ENCODE assay signal across 22 cellular contexts in the genomic region with DNA sequence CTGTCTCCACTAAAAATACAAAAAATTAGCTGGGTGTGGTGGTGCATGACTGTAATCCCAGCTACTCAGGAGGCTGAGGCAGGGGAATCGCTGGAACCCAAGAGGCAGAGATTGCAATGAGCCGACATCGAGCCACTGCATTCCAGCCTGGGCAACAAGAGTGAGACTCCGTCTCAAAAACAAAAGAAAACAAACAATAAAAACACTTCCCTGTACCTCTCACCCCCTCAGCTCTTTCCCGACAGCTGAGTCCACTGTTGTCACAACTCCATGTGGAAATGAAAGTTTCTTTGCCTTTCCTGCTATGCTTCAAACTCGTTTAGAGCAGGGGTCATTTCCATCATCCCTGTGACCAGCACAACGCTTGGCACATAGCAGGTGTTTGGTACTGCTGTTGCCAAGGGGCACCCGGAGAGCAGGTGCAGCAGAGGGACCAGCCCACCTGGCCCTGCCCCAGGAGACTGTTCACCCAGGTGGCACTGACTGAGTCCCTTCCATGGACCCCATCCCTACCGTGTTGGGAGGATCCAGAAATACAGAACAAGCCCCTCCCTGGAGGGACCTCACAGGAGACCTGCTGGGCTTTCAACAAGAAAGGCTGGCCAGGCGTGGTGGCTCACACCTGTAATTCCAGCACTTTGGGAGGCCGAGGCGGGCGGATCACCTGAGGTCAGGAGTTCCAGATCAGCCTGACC. TPM values are rescaled to one million over a fixed set of nuclear protein-coding genes. Genes with fewer than 3 reads are reported as not detected.
DNase-seq lines count a peak whose midpoint lies in the region; ATAC-seq and TF ChIP-seq lines count a peak whose summit lies in the region.
"Had no signal": no experiment of that assay in that cellular context is flagged by ENCODE, and none has a peak within 500 bp of the region (broad histone marks: within the 10 kb centered on the region; RNA-seq: fewer than 3 reads in every experiment).

No MANE protein-coding gene starts in this region.

- H2BK5ac ChIP-seq in neuronal stem cell (ENCODE audit: low read length): no peak overlapping the region

- H3K9me3 ChIP-seq in neuronal stem cell (replicated peaks in 1 of 2; ENCODE audit: control insufficient read depth in 2 of 2, insufficient read depth in 1 of 2, low read depth in 1 of 2, low read length in 2 of 2) (no peaks in the 10 kb centered on the region), transverse colon (no peaks in the 10 kb centered on the region)
- H3K9me3 ChIP-seq: BLaER1 treated with 17β-estradiol and CSF1 and Interleukin-3, amounts not matched to agents 10 nM and 100 nM; HAP-1; heart right ventricle; ovary; right atrium auricular region had no signal

- H3K27ac ChIP-seq in coronary artery: peak overlapping the region; percentile 11 to 86
- no peak overlapping the region for H3K27ac ChIP-seq in neuronal stem cell (replicated peaks; ENCODE audit: low read length)
- no peak overlapping the region for H3K27ac ChIP-seq in transverse colon
- H3K27ac ChIP-seq: BLaER1 treated with 17β-estradiol and CSF1 and Interleukin-3, amounts not matched to agents 10 nM and 100 nM; heart right ventricle; ovary; right atrium auricular region; VCaP had no signal

- TF ChIP-seq CTCF in AG10803 (conservative IDR thresholded peaks at IDR 0.05; ENCODE audit: low read length): no peak
- TF ChIP-seq CTCF in coronary artery (IDR thresholded peaks at IDR 0.05): no peak
- TF ChIP-seq CTCF in transverse colon (IDR thresholded peaks at IDR 0.05): no peak

- peak overlapping the region; percentile 95 for H3K14ac ChIP-seq in neuronal stem cell (ENCODE audit: low read length)

- no peak overlapping the region for H2AFZ ChIP-seq in neuronal stem cell (ENCODE audit: low read length)

- in situ Hi-C loops in transverse colon (cut with MboI; ENCODE audit: low pct_ligation_motif_present in 1 of 4, low pct_unique_long_range_greater_than_20kb in 1 of 4, low sequenced_read_pairs in 3 of 4): no loop called here

- ATAC-seq in GM21786 (IDR thresholded peaks at IDR 0.05; ENCODE audit: unreplicated experiment): no peak
- ATAC-seq in GM18858 (IDR thresholded peaks at IDR 0.05; ENCODE audit: unreplicated experiment): no peak
- no peak for ATAC-seq in Right ventricle myocardium inferior
- ATAC-seq: heart right ventricle; stimulated activated naive CD8-positive, alpha-beta T cell treated with anti-CD3 and anti-CD28 coated beads, Interleukin-15, Interleukin-2, amounts not matched to agents 100 U/mL and 50 U/mL, for 24 hours had no signal

- intact Hi-C loops in transverse colon (cut with DNase I; ENCODE audit: low total_unique reads) (no loop called here), Right ventricle myocardium inferior (cut with DNase I) (no loop called here)

- H4K91ac ChIP-seq in neuronal stem cell (ENCODE audit: low read depth, low read length, poor library complexity): no peak overlapping the region

- no peaks in the 10 kb centered on the region for H3K79me1 ChIP-seq in neuronal stem cell (ENCODE audit: low read depth, low read length)

- no CpG with 5 or more reads among the region's 13 CpGs for WGBS in neuronal stem cell (ENCODE audit: extremely low coverage in 2 of 2, insufficient read length in 2 of 2, insufficient replicate concordance in 1 of 2), 2 donors
- WGBS in transverse colon (ENCODE audit: low coverage in 1 of 2), 2 donors: 35 to 55% methylated on average over 5 to 13 of the region's 13 CpGs

- no peak overlapping the region for H3K4ac ChIP-seq in neuronal stem cell (ENCODE audit: low read length)

- peak overlapping the region; percentile 39 for H2BK15ac ChIP-seq in neuronal stem cell (ENCODE audit: low read length)

- H3K4me1 ChIP-seq in neuronal stem cell (ENCODE audit: control insufficient read depth in 2 of 2, insufficient read depth in 1 of 2, low read depth in 1 of 2, low read length in 2 of 2) (peaks cover 4 to 10% of the 10 kb centered on the region in 2 donors), transverse colon (peaks cover 0 to 8% (median 2%) of the 10 kb centered on the region in 4 donors)

- no peak overlapping the region for H2BK12ac ChIP-seq in neuronal stem cell (ENCODE audit: low read length)

- peaks cover 5 to 28% (median 12%) of the 10 kb centered on the region in 3 experiments for H3K27me3 ChIP-seq in neuronal stem cell (ENCODE audit: control insufficient read depth in 3 of 3, insufficient read depth in 3 of 3, low read depth in 1 of 3, low read length in 3 of 3)
- peaks cover 35% of the 10 kb centered on the region for H3K27me3 ChIP-seq in transverse colon
- H3K27me3 ChIP-seq: ovary had no signal

- H3K4me2 ChIP-seq in neuronal stem cell (ENCODE audit: insufficient read depth, low read length, poor library complexity, severe bottlenecking): no peak overlapping the region

- peak overlapping the region; percentile 77 for H4K8ac ChIP-seq in neuronal stem cell (ENCODE audit: low read depth, low read length)

- H2BK120ac ChIP-seq in neuronal stem cell (ENCODE audit: low read depth, low read length): no peak overlapping the region

- peak overlapping the region; percentile 89 for H3K18ac ChIP-seq in neuronal stem cell (ENCODE audit: low read length)

- H3K4me3 ChIP-seq in AG10803 (ENCODE audit: low read length): no peak overlapping the region
- H3K4me3 ChIP-seq in coronary artery: no peak overlapping the region
- H3K4me3 ChIP-seq in neuronal stem cell (ENCODE audit: low read length in 2 of 2): no peak overlapping the region
- H3K4me3 ChIP-seq in transverse colon: no peak overlapping the region
- H3K4me3 ChIP-seq: BLaER1 treated with 17β-estradiol and CSF1 and Interleukin-3, amounts not matched to agents 10 nM and 100 nM; HAP-1; heart right ventricle; ovary; right atrium auricular region had no signal

- H3K36me3 ChIP-seq in neuronal stem cell (replicated peaks in 1 of 2; ENCODE audit: control insufficient read depth in 2 of 2, insufficient read depth in 2 of 2, low read length in 2 of 2) (no peaks in the 10 kb centered on the region), transverse colon (no peaks in the 10 kb centered on the region)
- H3K36me3 ChIP-seq: BLaER1 treated with 17β-estradiol and CSF1 and Interleukin-3, amounts not matched to agents 10 nM and 100 nM; HAP-1; heart right ventricle; ovary; right atrium auricular region had no signal

- TF ChIP-seq EP300 in transverse colon (IDR thresholded peaks at IDR 0.05; ENCODE audit: low read depth): no peak

- DNase-seq in AG10803 (ENCODE audit: low read depth): peak; percentile 42
- DNase-seq in M059J (ENCODE audit: low read depth): peak; percentile 44
- DNase-seq in coronary artery (ENCODE audit: low spot score): no peak
- no peak for DNase-seq in neuronal stem cell (ENCODE audit: low spot score)
- DNase-seq in transverse colon: no peak
- DNase-seq in Right ventricle myocardium inferior (ENCODE audit: missing footprints): no peak
- DNase-seq: activated CD8-positive, alpha-beta memory T cell treated with anti-CD3 and anti-CD28 coated beads, Interleukin-2, amount 50 U/mL, for 4 hours; effector memory CD4-positive, alpha-beta T cell; heart right ventricle; midbrain; MV-4-11; NCI-H1694; NCI-H2171 treated with DMSO at 0.1 percent for 48 hours; NCI-H524 treated with DMSO at 0.1 percent for 48 hours; ovary; stimulated activated naive CD8-positive, alpha-beta T cell treated with anti-CD3 and anti-CD28 coated beads, Interleukin-15, Interleukin-2, amounts not matched to agents 100 U/mL and 50 U/mL, for 24 hours had no signal

- peak overlapping the region; percentile 11 for H2AK5ac ChIP-seq in neuronal stem cell (ENCODE audit: low read depth, low read length)

- H3K9ac ChIP-seq in neuronal stem cell (ENCODE audit: low read depth, low read length, poor library complexity): no peak overlapping the region
- H3K9ac ChIP-seq: BLaER1 treated with 17β-estradiol and CSF1 and Interleukin-3, amounts not matched to agents 10 nM and 100 nM had no signal

- no peak overlapping the region for H3K23ac ChIP-seq in neuronal stem cell (ENCODE audit: low read depth, low read length, poor library complexity)

- TF ChIP-seq POLR2A in transverse colon (IDR thresholded peaks at IDR 0.05): no peak

RNA-seq across cellular contexts. Expression of a gene that starts 4.9 kb away (rescaled TPM):
- 0.37 and 6.2 TPM in 2 replicates for total RNA-seq in M059J (2014; rRNA removed; shearing (Covaris generic))
- polyA plus RNA-seq in neuronal stem cell (2013, experiment 1 of 2): 6.8 TPM
- polyA plus RNA-seq in neuronal stem cell (2013, experiment 2 of 2): 7.0 TPM
- 1 to 10 TPM in 2 of 4 donors, under 1 TPM in 1, not detected in 1; 0.14 to 1.5 (median 1.1) TPM for total RNA-seq in transverse colon
- total RNA-seq in Right ventricle myocardium inferior: not detected

RNA-seq across cellular contexts. Expression of a gene that starts 13.5 kb away (rescaled TPM):
- total RNA-seq in M059J (2014; rRNA removed; shearing (Covaris generic)): 8.9 and 25.4 TPM in 2 replicates
- 11.5 TPM for polyA plus RNA-seq in neuronal stem cell (2013, experiment 1 of 2)
- 11.9 TPM for polyA plus RNA-seq in neuronal stem cell (2013, experiment 2 of 2)
- total RNA-seq in transverse colon: 10 to 100 TPM; 27.3 to 73.3 (median 38.0) TPM
- total RNA-seq in Right ventricle myocardium inferior: 14.3 TPM

Comparison
In these comparisons a context has a peak if more than half of its experiments do, and no peak if none do; other contexts are left out.
1. DNase-seq: peak in AG10803 (single experiment) and M059J (single experiment); none in coronary artery (single experiment), neuronal stem cell (single experiment), transverse colon (single experiment) and Right ventricle myocardium inferior (single experiment).
2. H3K27ac ChIP-seq: peak in coronary artery (2 of 2); none in neuronal stem cell (single experiment) and transverse colon (0 of 4).